40 cellular contexts compared by ENCODE assay signal in the genomic region with DNA sequence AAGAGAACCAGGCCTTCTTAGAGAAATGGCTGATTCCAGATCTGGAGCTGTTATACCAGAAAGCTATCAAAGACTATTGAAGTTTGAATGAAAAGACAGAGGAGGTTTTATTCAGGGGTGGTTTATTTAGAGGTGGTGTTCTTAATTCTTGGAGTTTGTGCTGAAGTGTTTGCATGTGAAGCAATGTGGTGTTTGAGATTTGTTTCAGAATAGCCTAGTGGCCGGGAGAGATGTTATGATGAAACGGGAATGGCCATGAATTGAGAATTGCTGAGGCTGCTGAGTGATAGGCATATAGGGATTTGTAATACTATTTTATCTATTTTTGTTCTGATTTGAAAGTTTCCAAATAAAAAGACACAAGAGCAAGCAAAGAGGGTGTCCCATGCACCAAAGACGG. TPM values are rescaled to one million over a fixed set of nuclear protein-coding genes. Genes with fewer than 3 reads are reported as not detected.
"Had no signal": no experiment of that assay in that cellular context is flagged by ENCODE, and none has a peak within 500 bp of the region (broad histone marks: within the 10 kb centered on the region; RNA-seq: fewer than 3 reads in every experiment).

No MANE protein-coding gene starts in this region.

- DNase-seq: activated effector memory CD4-positive, alpha-beta T cell treated with anti-CD3 and anti-CD28 coated beads, Interleukin-2, amount 50 U/mL, for 16 hours; activated effector memory CD4-positive, alpha-beta T cell treated with Interleukin-2 at 50 U/mL for 16 hours; activated gamma-delta T cell; activated gamma-delta T cell treated with Interleukin-2 at 50 U/mL for 16 hours; activated naive CD4-positive, alpha-beta T cell; activated naive CD4-positive, alpha-beta T cell treated with anti-CD3 and anti-CD28 coated beads for 36 hours; activated naive CD4-positive, alpha-beta T cell treated with anti-CD3 and anti-CD28 coated beads, Interleukin-2, amount 10 ng/mL, durations not matched to agents 7 days and 5 days; activated naive CD4-positive, alpha-beta T cell treated with Interleukin-2 at 50 U/mL for 16 hours; activated naive CD8-positive, alpha-beta T cell treated with anti-CD3 and anti-CD28 coated beads for 36 hours; activated naive CD8-positive, alpha-beta T cell treated with anti-CD3 and anti-CD28 coated beads, Interleukin-2, amount 10 ng/mL, durations not matched to agents 7 days and 5 days; activated naive CD8-positive, alpha-beta T cell treated with anti-CD3 and anti-CD28 coated beads, Interleukin-2, amount 50 U/mL, for 24 hours; activated T-cell treated with anti-CD3 and anti-CD28 coated beads for 4 hours; activated T-cell treated with anti-CD3 and anti-CD28 coated beads, Interleukin-2, amount 50 U/mL, for 1 hour; activated T-cell treated with anti-CD3 and anti-CD28 coated beads, Interleukin-2, amount 50 U/mL, for 24 hours; activated T-cell treated with anti-CD3 and anti-CD28 coated beads, Interleukin-2, amount 50 U/mL, for 4 hours; activated T-cell treated with anti-CD3 and anti-CD28 coated beads, Interleukin-2, amount 50 U/mL, for 48 hours; activated T-cell treated with anti-CD3 and anti-CD28 coated beads, Interleukin-2, amount 50 U/mL, for 72 hours; adrenal gland; amniotic stem cell; amygdala; anterior cingulate cortex; aorta; body of pancreas; brain microvascular endothelial cell; caudate nucleus; central memory CD4-positive, alpha-beta T cell; cerebellar nuclear complex had no signal

- H3K4me1 Mint-ChIP-seq: activated naive CD4-positive, alpha-beta T cell treated with anti-CD3 and anti-CD28 coated beads, Interleukin-2, amount 10 ng/mL, durations not matched to agents 7 days and 5 days; activated naive CD8-positive, alpha-beta T cell treated with anti-CD3 and anti-CD28 coated beads for 36 hours; activated naive CD8-positive, alpha-beta T cell treated with anti-CD3 and anti-CD28 coated beads, Interleukin-2, amount 10 ng/mL, durations not matched to agents 7 days and 5 days; activated naive CD8-positive, alpha-beta T cell treated with anti-CD3 and anti-CD28 coated beads, Interleukin-2, amount 50 U/mL, for 24 hours; activated T-helper 17 cell treated with anti-CD3 and anti-CD28 coated beads, Interleukin-2, amount 50 U/mL, for 72 hours; brain; central memory CD8-positive, alpha-beta T cell had no signal

- H3K9me3 Mint-ChIP-seq: activated naive CD4-positive, alpha-beta T cell treated with anti-CD3 and anti-CD28 coated beads for 36 hours; activated naive CD4-positive, alpha-beta T cell treated with anti-CD3 and anti-CD28 coated beads, Interleukin-2, amount 10 ng/mL, durations not matched to agents 7 days and 5 days; activated naive CD4-positive, alpha-beta T cell treated with anti-CD3 and anti-CD28 coated beads, Interleukin-2, amount 50 U/mL, for 72 hours; activated naive CD8-positive, alpha-beta T cell treated with anti-CD3 and anti-CD28 coated beads for 36 hours; activated naive CD8-positive, alpha-beta T cell treated with anti-CD3 and anti-CD28 coated beads, Interleukin-2, amount 10 ng/mL, durations not matched to agents 7 days and 5 days; activated naive CD8-positive, alpha-beta T cell treated with anti-CD3 and anti-CD28 coated beads, Interleukin-2, amount 50 U/mL, for 24 hours; activated T-cell treated with anti-CD3 and anti-CD28 coated beads, Interleukin-2, amount 50 U/mL, for 24 hours; activated T-cell treated with anti-CD3 and anti-CD28 coated beads, Interleukin-2, amount 50 U/mL, for 4 hours; activated T-cell treated with anti-CD3 and anti-CD28 coated beads, Interleukin-2, amount 50 U/mL, for 72 hours; activated T-helper 1 cell treated with anti-CD3 and anti-CD28 coated beads, Interleukin-12 subunit alpha, Interleukin-12 subunit beta, Interleukin-2, Interleukin-4 antibody, amounts not matched to agents 30 ng/mL and 10 ng/mL and 1 ng/mL, durations not matched to agents 14 hours and 24 hours and 36 hours; activated T-helper 17 cell treated with anti-CD3 and anti-CD28 coated beads, Interleukin-2, amount 50 U/mL, for 72 hours; activated T-helper 2 cell treated with anti-CD3 and anti-CD28 coated beads, Interferon-gamma antibody, Interleukin-2, Interleukin-4, amounts not matched to agents 10 μg/mL and 5 μg/mL and 100 μg/mL, durations not matched to agents 14 hours and 24 hours and 36 hours; central memory CD8-positive, alpha-beta T cell had no signal

- H3K4me3 Mint-ChIP-seq: activated naive CD4-positive, alpha-beta T cell treated with anti-CD3 and anti-CD28 coated beads for 36 hours; activated naive CD4-positive, alpha-beta T cell treated with anti-CD3 and anti-CD28 coated beads, Interleukin-2, amount 10 ng/mL, durations not matched to agents 7 days and 5 days; activated naive CD8-positive, alpha-beta T cell; activated naive CD8-positive, alpha-beta T cell treated with anti-CD3 and anti-CD28 coated beads for 36 hours; activated naive CD8-positive, alpha-beta T cell treated with anti-CD3 and anti-CD28 coated beads, Interleukin-2, amount 10 ng/mL, durations not matched to agents 7 days and 5 days; activated naive CD8-positive, alpha-beta T cell treated with anti-CD3 and anti-CD28 coated beads, Interleukin-2, amount 50 U/mL, for 24 hours; activated T-cell treated with anti-CD3 and anti-CD28 coated beads, Interleukin-2, amount 50 U/mL, for 24 hours; activated T-cell treated with anti-CD3 and anti-CD28 coated beads, Interleukin-2, amount 50 U/mL, for 4 hours; activated T-cell treated with anti-CD3 and anti-CD28 coated beads, Interleukin-2, amount 50 U/mL, for 72 hours; activated T-helper 1 cell treated with anti-CD3 and anti-CD28 coated beads, Interleukin-12 subunit alpha, Interleukin-12 subunit beta, Interleukin-2, Interleukin-4 antibody, amounts not matched to agents 30 ng/mL and 10 ng/mL and 1 ng/mL, durations not matched to agents 14 hours and 24 hours and 36 hours; activated T-helper 17 cell treated with anti-CD3 and anti-CD28 coated beads, Interleukin-2, amount 50 U/mL, for 72 hours; brain; central memory CD8-positive, alpha-beta T cell had no signal

- H3K27ac Mint-ChIP-seq: activated naive CD4-positive, alpha-beta T cell treated with anti-CD3 and anti-CD28 coated beads for 36 hours; activated naive CD4-positive, alpha-beta T cell treated with anti-CD3 and anti-CD28 coated beads, Interleukin-2, amount 10 ng/mL, durations not matched to agents 7 days and 5 days; activated naive CD4-positive, alpha-beta T cell treated with anti-CD3 and anti-CD28 coated beads, Interleukin-2, amount 50 U/mL, for 72 hours; activated naive CD8-positive, alpha-beta T cell; activated naive CD8-positive, alpha-beta T cell treated with anti-CD3 and anti-CD28 coated beads for 36 hours; activated naive CD8-positive, alpha-beta T cell treated with anti-CD3 and anti-CD28 coated beads, Interleukin-2, amount 10 ng/mL, durations not matched to agents 7 days and 5 days; activated naive CD8-positive, alpha-beta T cell treated with anti-CD3 and anti-CD28 coated beads, Interleukin-2, amount 50 U/mL, for 24 hours; activated T-cell treated with anti-CD3 and anti-CD28 coated beads, Interleukin-2, amount 50 U/mL, for 24 hours; activated T-cell treated with anti-CD3 and anti-CD28 coated beads, Interleukin-2, amount 50 U/mL, for 72 hours; activated T-helper 1 cell treated with anti-CD3 and anti-CD28 coated beads, Interleukin-12 subunit alpha, Interleukin-12 subunit beta, Interleukin-2, Interleukin-4 antibody, amounts not matched to agents 30 ng/mL and 10 ng/mL and 1 ng/mL, durations not matched to agents 14 hours and 24 hours and 36 hours; activated T-helper 17 cell treated with anti-CD3 and anti-CD28 coated beads, Interleukin-2, amount 50 U/mL, for 72 hours; activated T-helper 2 cell treated with anti-CD3 and anti-CD28 coated beads, Interferon-gamma antibody, Interleukin-2, Interleukin-4, amounts not matched to agents 10 μg/mL and 5 μg/mL and 100 μg/mL, durations not matched to agents 14 hours and 24 hours and 36 hours; brain had no signal

- H3K36me3 ChIP-seq: adrenal gland, ascending aorta, brain microvascular endothelial cell, breast epithelium, cardiac muscle cell had no signal

- H3K9me3 ChIP-seq: adrenal gland, ascending aorta, body of pancreas, breast epithelium had no signal

- H3K27me3 ChIP-seq: adrenal gland, ascending aorta, body of pancreas, breast epithelium had no signal

- H3K27ac ChIP-seq: adrenal gland, ascending aorta, body of pancreas, brain microvascular endothelial cell, breast epithelium, cardiac muscle cell had no signal

- ATAC-seq: activated naive CD4-positive, alpha-beta T cell treated with anti-CD3 and anti-CD28 coated beads, Interleukin-2, amount 50 U/mL, for 72 hours; activated naive CD8-positive, alpha-beta T cell treated with anti-CD3 and anti-CD28 coated beads, Interleukin-2, amount 50 U/mL, for 24 hours; activated T-cell treated with anti-CD3 and anti-CD28 coated beads, Interleukin-2, amount 50 U/mL, for 4 hours; activated T-cell treated with anti-CD3 and anti-CD28 coated beads, Interleukin-2, amount 50 U/mL, for 72 hours; activated T-helper 17 cell treated with anti-CD3 and anti-CD28 coated beads, Interleukin-2, amount 50 U/mL, for 72 hours; body of pancreas had no signal

- H3K4me3 ChIP-seq: adrenal gland, ascending aorta, body of pancreas, breast epithelium, cardiac muscle cell had no signal

- H3K36me3 Mint-ChIP-seq: activated naive CD4-positive, alpha-beta T cell treated with anti-CD3 and anti-CD28 coated beads, Interleukin-2, amount 10 ng/mL, durations not matched to agents 7 days and 5 days; activated naive CD4-positive, alpha-beta T cell treated with anti-CD3 and anti-CD28 coated beads, Interleukin-2, amount 50 U/mL, for 72 hours; activated naive CD8-positive, alpha-beta T cell; activated naive CD8-positive, alpha-beta T cell treated with anti-CD3 and anti-CD28 coated beads for 36 hours; activated naive CD8-positive, alpha-beta T cell treated with anti-CD3 and anti-CD28 coated beads, Interleukin-2, amount 10 ng/mL, durations not matched to agents 7 days and 5 days; brain had no signal

- H3K4me1 ChIP-seq: adrenal gland, ascending aorta, body of pancreas, breast epithelium had no signal

RNA-seq across cellular contexts. Expression of a gene that starts 10.5 kb away (rescaled TPM):
- total RNA-seq: activated naive CD4-positive, alpha-beta T cell treated with anti-CD3 and anti-CD28 coated beads for 36 hours; activated naive CD4-positive, alpha-beta T cell treated with anti-CD3 and anti-CD28 coated beads, Interleukin-2, amount 50 U/mL, for 72 hours; activated naive CD8-positive, alpha-beta T cell treated with anti-CD3 and anti-CD28 coated beads for 36 hours; activated naive CD8-positive, alpha-beta T cell treated with anti-CD3 and anti-CD28 coated beads, Interleukin-2, amount 10 ng/mL, durations not matched to agents 7 days and 5 days; activated T-helper 1 cell treated with anti-CD3 and anti-CD28 coated beads, Interleukin-12 subunit alpha, Interleukin-12 subunit beta, Interleukin-2, Interleukin-4 antibody, amounts not matched to agents 30 ng/mL and 10 ng/mL and 1 ng/mL, durations not matched to agents 14 hours and 24 hours and 36 hours; astrocyte; bronchial epithelial cell had no signal

RNA-seq across cellular contexts. Expression of a gene that starts 10.7 kb away (rescaled TPM):
- total RNA-seq: activated naive CD4-positive, alpha-beta T cell treated with anti-CD3 and anti-CD28 coated beads for 36 hours; activated naive CD4-positive, alpha-beta T cell treated with anti-CD3 and anti-CD28 coated beads, Interleukin-2, amount 50 U/mL, for 72 hours; activated naive CD8-positive, alpha-beta T cell treated with anti-CD3 and anti-CD28 coated beads for 36 hours; activated naive CD8-positive, alpha-beta T cell treated with anti-CD3 and anti-CD28 coated beads, Interleukin-2, amount 10 ng/mL, durations not matched to agents 7 days and 5 days; activated T-cell treated with anti-CD3 and anti-CD28 coated beads, Interleukin-2, amount 50 U/mL, for 4 hours; activated T-helper 1 cell treated with anti-CD3 and anti-CD28 coated beads, Interleukin-12 subunit alpha, Interleukin-12 subunit beta, Interleukin-2, Interleukin-4 antibody, amounts not matched to agents 30 ng/mL and 10 ng/mL and 1 ng/mL, durations not matched to agents 14 hours and 24 hours and 36 hours; activated T-helper 17 cell treated with anti-CD3 and anti-CD28 coated beads, Interleukin-2, amount 50 U/mL, for 72 hours; activated T-helper 2 cell treated with anti-CD3 and anti-CD28 coated beads, Interferon-gamma antibody, Interleukin-2, Interleukin-4, amounts not matched to agents 10 μg/mL and 5 μg/mL and 100 μg/mL, durations not matched to agents 14 hours and 24 hours and 36 hours; astrocyte had no signal

RNA-seq across cellular contexts. Expression of a gene that starts 54.8 kb away (rescaled TPM):
- total RNA-seq: activated naive CD4-positive, alpha-beta T cell treated with anti-CD3 and anti-CD28 coated beads for 36 hours; activated naive CD8-positive, alpha-beta T cell treated with anti-CD3 and anti-CD28 coated beads for 36 hours; activated naive CD8-positive, alpha-beta T cell treated with anti-CD3 and anti-CD28 coated beads, Interleukin-2, amount 10 ng/mL, durations not matched to agents 7 days and 5 days; activated T-helper 1 cell treated with anti-CD3 and anti-CD28 coated beads, Interleukin-12 subunit alpha, Interleukin-12 subunit beta, Interleukin-2, Interleukin-4 antibody, amounts not matched to agents 30 ng/mL and 10 ng/mL and 1 ng/mL, durations not matched to agents 14 hours and 24 hours and 36 hours; activated T-helper 2 cell treated with anti-CD3 and anti-CD28 coated beads, Interferon-gamma antibody, Interleukin-2, Interleukin-4, amounts not matched to agents 10 μg/mL and 5 μg/mL and 100 μg/mL, durations not matched to agents 14 hours and 24 hours and 36 hours; aorta; ascending aorta; bronchial epithelial cell; chondrocyte had no signal
